12 cellular contexts compared by ENCODE assay signal in genomic region chr11:66951927-66952337, GRCh38. TPM values are rescaled to one million over a fixed set of nuclear protein-coding genes. Genes with fewer than 3 reads are reported as not detected.
DNase-seq lines count a peak whose midpoint lies in the region; TF ChIP-seq lines count a peak whose summit lies in the region.
"Had no signal": no experiment of that assay in that cellular context is flagged by ENCODE, and none has a peak within 500 bp of the region (broad histone marks: within the 10 kb centered on the region; RNA-seq: fewer than 3 reads in every experiment).

No MANE protein-coding gene starts in this region.

- H3K4me1 Mint-ChIP-seq in osteocyte (ENCODE audit: unreplicated experiment) = peaks cover 49% of the 10 kb centered on the region

- H3K9me3 ChIP-seq in adipocyte (ENCODE audit: control insufficient read depth, low read length) = no peaks in the 10 kb centered on the region

- no peak overlapping the region for H3K9ac ChIP-seq in adipocyte (ENCODE audit: low read length)

- peak overlapping the region; percentile 84 for H3K27ac Mint-ChIP-seq in osteocyte (ENCODE audit: unreplicated experiment)
- H3K27ac Mint-ChIP-seq: stimulated activated naive CD8-positive, alpha-beta T cell treated with anti-CD3 and anti-CD28 coated beads, Interleukin-15, amount 100 ng/mL, for 72 hours had no signal

- no peaks in the 10 kb centered on the region for H3K9me3 Mint-ChIP-seq in osteocyte (ENCODE audit: unreplicated experiment)
- H3K9me3 Mint-ChIP-seq: CD4-positive, CD25-positive, alpha-beta regulatory T cell; stimulated activated naive CD8-positive, alpha-beta T cell treated with anti-CD3 and anti-CD28 coated beads, Interleukin-15, amount 100 ng/mL, for 72 hours had no signal

- peaks cover 8% of the 10 kb centered on the region for H3K36me3 Mint-ChIP-seq in osteocyte (ENCODE audit: unreplicated experiment)

- in situ Hi-C loops in brain microvascular endothelial cell (cut with HindIII; ENCODE audit: low pct_ligation_motif_present, low sequenced_read_pairs) = no loop called here

- TF ChIP-seq CTCF in osteocyte (IDR thresholded peaks at IDR 0.05) (no peak), brain microvascular endothelial cell (IDR thresholded peaks at IDR 0.05; ENCODE audit: low read depth, low read length, missing control alignments) (no peak)

- H3K4me3 ChIP-seq in adipocyte (ENCODE audit: low read length) (no peak overlapping the region), brain microvascular endothelial cell (ENCODE audit: low read depth, low read length) (no peak overlapping the region)

- peaks cover 19% of the 10 kb centered on the region for H3K4me1 ChIP-seq in adipocyte (ENCODE audit: control insufficient read depth, insufficient read depth, low read length)

- no peaks in the 10 kb centered on the region for H3K27me3 ChIP-seq in adipocyte (replicated peaks; ENCODE audit: control insufficient read depth, insufficient read depth, low read length)
- H3K27me3 ChIP-seq in brain microvascular endothelial cell (replicated peaks) = no peaks in the 10 kb centered on the region

- peaks cover 12% of the 10 kb centered on the region for H3K36me3 ChIP-seq in adipocyte (ENCODE audit: control insufficient read depth, insufficient read depth, low read length, severe bottlenecking)
- H3K36me3 ChIP-seq in brain microvascular endothelial cell (replicated peaks) = no peaks in the 10 kb centered on the region

- DNase-seq in DMS79 treated with DMSO at 0.1 percent for 48 hours (lab: John Stamatoyannopoulos, UW) (peak; percentile 84), NCI-H2107 (lab: John Stamatoyannopoulos, UW) (peak; percentile 23), adipocyte (ENCODE audit: low read depth) (peak; percentile 43), osteocyte (ENCODE audit: extremely low spot score, unreplicated experiment) (peak; percentile 91), DMS153 treated with DMSO at 0.1 percent for 48 hours (lab: John Stamatoyannopoulos, UW; ENCODE audit: unreplicated experiment) (no peak), brain microvascular endothelial cell (no peak)
- no peak for DNase-seq in stimulated activated CD4-positive, alpha-beta T cell treated with anti-CD3 and anti-CD28 coated beads, Interleukin-4, amount 100 ng/mL, for 1 hour
- DNase-seq in activated effector memory CD4-positive, alpha-beta T cell treated with Interleukin-2 at 50 U/mL for 16 hours = no peak
- DNase-seq: CD4-positive, CD25-positive, alpha-beta regulatory T cell; Kasumi-1; stimulated activated naive CD8-positive, alpha-beta T cell treated with anti-CD3 and anti-CD28 coated beads, Interleukin-15, amount 100 ng/mL, for 72 hours had no signal

- H3K27me3 Mint-ChIP-seq in osteocyte (ENCODE audit: unreplicated experiment) = no peaks in the 10 kb centered on the region
- H3K27me3 Mint-ChIP-seq: CD4-positive, CD25-positive, alpha-beta regulatory T cell; stimulated activated naive CD8-positive, alpha-beta T cell treated with anti-CD3 and anti-CD28 coated beads, Interleukin-15, amount 100 ng/mL, for 72 hours had no signal

- H3K27ac ChIP-seq in brain microvascular endothelial cell = no peak overlapping the region

- H3K4me3 Mint-ChIP-seq in osteocyte (ENCODE audit: unreplicated experiment) = peak overlapping the region; percentile 15
- H3K4me3 Mint-ChIP-seq: stimulated activated naive CD8-positive, alpha-beta T cell treated with anti-CD3 and anti-CD28 coated beads, Interleukin-15, amount 100 ng/mL, for 72 hours had no signal

RNA-seq across cellular contexts. Expression of gene PC, which starts 6.3 kb away (rescaled TPM):
- total RNA-seq in osteocyte = 41.7 and 49.1 TPM in 2 replicates

RNA-seq across cellular contexts. Expression of gene C11orf86, which starts 23.2 kb away (rescaled TPM):
- not detected in 2 replicates for total RNA-seq in osteocyte
- total RNA-seq: CD4-positive, CD25-positive, alpha-beta regulatory T cell; dermis microvascular lymphatic vessel endothelial cell had no signal

Comparison
In these comparisons a context has a peak if more than half of its experiments do, and no peak if none do; other contexts are left out.
1. DNase-seq: peak in DMS79 treated with DMSO at 0.1 percent for 48 hours (single experiment), NCI-H2107 (single experiment), adipocyte (single experiment) and osteocyte (single experiment); none in DMS153 treated with DMSO at 0.1 percent for 48 hours (single experiment), stimulated activated CD4-positive, alpha-beta T cell treated with anti-CD3 and anti-CD28 coated beads, Interleukin-4, amount 100 ng/mL, for 1 hour (single experiment), brain microvascular endothelial cell (single experiment) and activated effector memory CD4-positive, alpha-beta T cell treated with Interleukin-2 at 50 U/mL for 16 hours (single experiment).